ENCODE assay signal across 25 cellular contexts in the genomic region with DNA sequence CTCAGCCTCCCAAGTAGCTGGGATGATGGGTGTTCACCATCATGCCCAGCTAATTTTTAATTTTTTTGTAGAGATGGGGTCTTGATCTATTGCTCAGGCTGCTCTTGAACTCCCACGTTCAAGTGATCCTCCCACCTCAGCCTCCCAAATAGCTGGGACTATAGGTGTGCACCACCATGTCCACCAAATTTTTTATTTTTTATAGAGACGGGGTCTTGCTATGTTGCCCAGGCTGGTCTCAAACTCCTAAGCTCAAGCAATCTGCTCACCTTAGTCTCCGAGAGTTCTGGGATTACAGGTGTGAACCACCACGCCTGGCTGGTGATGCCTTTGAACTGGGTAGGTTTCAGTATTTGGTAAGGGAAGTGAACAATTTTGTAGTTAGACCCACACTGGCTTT. TPM values are rescaled to one million over a fixed set of nuclear protein-coding genes. Genes with fewer than 3 reads are reported as not detected.
DNase-seq lines count a peak whose midpoint lies in the region; ATAC-seq and TF ChIP-seq lines count a peak whose summit lies in the region.
"Had no signal": no experiment of that assay in that cellular context is flagged by ENCODE, and none has a peak within 500 bp of the region (broad histone marks: within the 10 kb centered on the region; RNA-seq: fewer than 3 reads in every experiment).

No MANE protein-coding gene starts in this region.

- H4K91ac ChIP-seq in mesenchymal stem cell (ENCODE audit: low read length) = no peak overlapping the region

- H3K27ac ChIP-seq in Peyer's patch (peak overlapping the region in 3 of 4 donors; percentile 63 to 95 (median 93)), colonic mucosa (peak overlapping the region; percentile 87), mesenchymal stem cell (ENCODE audit: low read length, poor library complexity, severe bottlenecking) (no peak overlapping the region), transverse colon (peak overlapping the region; percentile 86 to 91 (median 88)), brain microvascular endothelial cell (no peak overlapping the region)
- H3K27ac ChIP-seq: heart left ventricle, neutrophil, psoas muscle, sigmoid colon, testis had no signal

- H3K4me1 Mint-ChIP-seq in nephron progenitor cell = peaks cover 40% of the 10 kb centered on the region
- H3K4me1 Mint-ChIP-seq: activated T-helper 17 cell treated with anti-CD3 and anti-CD28 coated beads, Interleukin-2, amount 50 U/mL, for 72 hours; CD4-positive, CD25-positive, alpha-beta regulatory T cell; central memory CD8-positive, alpha-beta T cell; IgD-negative memory B cell had no signal

- WGBS in mesenchymal stem cell = 95% methylated on average over 4 of the region's 4 CpGs
- 67 to 89% methylated on average over 1 to 4 of the region's 4 CpGs for WGBS in transverse colon (ENCODE audit: low coverage in 1 of 2), 2 donors

- no peak for TF ChIP-seq EP300 in transverse colon (IDR thresholded peaks at IDR 0.05; ENCODE audit: low read depth)

- TF ChIP-seq CTCF in Peyer's patch (IDR thresholded peaks at IDR 0.05) = no peak
- no peak for TF ChIP-seq CTCF in colonic mucosa (IDR thresholded peaks at IDR 0.05)
- no peak for TF ChIP-seq CTCF in transverse colon (IDR thresholded peaks at IDR 0.05)
- no peak for TF ChIP-seq CTCF in nephron progenitor cell (IDR thresholded peaks at IDR 0.05)
- TF ChIP-seq CTCF in brain microvascular endothelial cell (IDR thresholded peaks at IDR 0.05; ENCODE audit: low read depth, low read length, missing control alignments) = no peak

- H3K18ac ChIP-seq in mesenchymal stem cell (ENCODE audit: low read depth in 1 of 2, low read length in 2 of 2) = peak overlapping the region in 1 of 2 experiments; percentile 55

- no peaks in the 10 kb centered on the region for H3K79me1 ChIP-seq in mesenchymal stem cell (replicated peaks; ENCODE audit: low read length, poor library complexity, severe bottlenecking)

- H3K4me3 Mint-ChIP-seq in nephron progenitor cell = no peak overlapping the region
- H3K4me3 Mint-ChIP-seq: activated T-helper 17 cell treated with anti-CD3 and anti-CD28 coated beads, Interleukin-2, amount 50 U/mL, for 72 hours; CD4-positive, CD25-positive, alpha-beta regulatory T cell; central memory CD8-positive, alpha-beta T cell; IgD-negative memory B cell; stimulated activated memory B cell treated with anti-CD40 and anti-IgM and Interleukin-4, amounts not matched to agents 10 μg/mL and 1 μg/mL and 100 μg/mL, for 72 hours had no signal

- peak overlapping the region; percentile 17 for H2AK5ac ChIP-seq in mesenchymal stem cell (ENCODE audit: low read length, severe bottlenecking)

- no peak overlapping the region for H3K4me2 ChIP-seq in mesenchymal stem cell (ENCODE audit: low read length, poor library complexity, severe bottlenecking)

- H3K36me3 Mint-ChIP-seq in nephron progenitor cell (ENCODE audit: low read depth) = no peaks in the 10 kb centered on the region
- H3K36me3 Mint-ChIP-seq: activated naive CD4-positive, alpha-beta T cell treated with anti-CD3 and anti-CD28 coated beads, Interleukin-2, amount 50 U/mL, for 72 hours; CD4-positive, CD25-positive, alpha-beta regulatory T cell; IgD-negative memory B cell; stimulated activated memory B cell treated with anti-CD40 and anti-IgM and Interleukin-4, amounts not matched to agents 10 μg/mL and 1 μg/mL and 100 μg/mL, for 72 hours had no signal

- no peak overlapping the region for H2BK120ac ChIP-seq in mesenchymal stem cell (ENCODE audit: low read depth, low read length)

- no peak overlapping the region for H3K23ac ChIP-seq in mesenchymal stem cell (ENCODE audit: low read length in 2 of 2)

- H3K27me3 Mint-ChIP-seq in nephron progenitor cell (ENCODE audit: low read depth, poor library complexity) = peaks cover 4% of the 10 kb centered on the region
- H3K27me3 Mint-ChIP-seq: IgD-negative memory B cell; stimulated activated memory B cell treated with anti-CD40 and anti-IgM and Interleukin-4, amounts not matched to agents 10 μg/mL and 1 μg/mL and 100 μg/mL, for 72 hours had no signal

- H3K9ac ChIP-seq in colonic mucosa (ENCODE audit: low read depth in 2 of 2, low read length in 2 of 2) (peak overlapping the region in 1 of 2 donors; percentile 5), mesenchymal stem cell (ENCODE audit: low read length) (no peak overlapping the region)

- DNase-seq in Peyer's patch (no peak), colonic mucosa (no peak), mesenchymal stem cell (no peak), transverse colon (no peak), nephron progenitor cell (no peak), brain microvascular endothelial cell (no peak)
- DNase-seq in activated CD4-positive, alpha-beta T cell treated with anti-CD3 and anti-CD28 coated beads for 1 hour = no peak
- DNase-seq: activated CD4-positive, alpha-beta T cell treated with anti-CD3 and anti-CD28 coated beads, Interleukin-2, amount 50 U/mL, for 48 hours; CD4-positive, CD25-positive, alpha-beta regulatory T cell; heart left ventricle; left cardiac atrium; NCI-H1092 treated with DMSO at 0.1 percent for 48 hours; NCI-H1930; psoas muscle; sigmoid colon; stimulated activated CD4-positive, alpha-beta T cell treated with anti-CD3 and anti-CD28 coated beads, Interleukin-4, amount 100 ng/mL, for 4 hours; testis had no signal

- H3K4me1 ChIP-seq in Peyer's patch (peaks cover 0 to 31% (median 1%) of the 10 kb centered on the region in 4 donors), colonic mucosa (peaks cover 3% of the 10 kb centered on the region), mesenchymal stem cell (ENCODE audit: control insufficient read depth, insufficient read depth, low read depth, low read length) (peaks cover 19% of the 10 kb centered on the region), transverse colon (peaks cover 4 to 46% (median 33%) of the 10 kb centered on the region in 4 donors)
- H3K4me1 ChIP-seq: heart left ventricle, psoas muscle had no signal

- H2BK15ac ChIP-seq in mesenchymal stem cell (ENCODE audit: low read depth, poor library complexity, severe bottlenecking) = no peak overlapping the region

- H3K4me3 ChIP-seq in Peyer's patch = no peak overlapping the region
- no peak overlapping the region for H3K4me3 ChIP-seq in colonic mucosa
- H3K4me3 ChIP-seq in mesenchymal stem cell (ENCODE audit: insufficient read depth in 1 of 2, low read depth in 1 of 2, low read length in 2 of 2) = no peak overlapping the region
- H3K4me3 ChIP-seq in transverse colon = peak overlapping the region in 1 of 4 donors; percentile 23
- no peak overlapping the region for H3K4me3 ChIP-seq in brain microvascular endothelial cell (ENCODE audit: low read depth, low read length)
- H3K4me3 ChIP-seq: heart left ventricle, psoas muscle, sigmoid colon, testis had no signal

- H3K36me3 ChIP-seq in Peyer's patch (no peaks in the 10 kb centered on the region), colonic mucosa (no peaks in the 10 kb centered on the region), mesenchymal stem cell (ENCODE audit: control insufficient read depth in 1 of 2, insufficient read depth in 2 of 2, low read depth in 1 of 2, low read length in 2 of 2) (no peaks in the 10 kb centered on the region), transverse colon (no peaks in the 10 kb centered on the region), brain microvascular endothelial cell (replicated peaks) (no peaks in the 10 kb centered on the region)
- H3K36me3 ChIP-seq: heart left ventricle, neutrophil, sigmoid colon, SJSA1 had no signal

- H3K14ac ChIP-seq in mesenchymal stem cell (ENCODE audit: low read length in 2 of 2) = no peak overlapping the region

- no peak overlapping the region for H3K27ac Mint-ChIP-seq in nephron progenitor cell
- H3K27ac Mint-ChIP-seq: activated naive CD4-positive, alpha-beta T cell treated with anti-CD3 and anti-CD28 coated beads, Interleukin-2, amount 50 U/mL, for 72 hours; activated T-helper 17 cell treated with anti-CD3 and anti-CD28 coated beads, Interleukin-2, amount 50 U/mL, for 72 hours; CD4-positive, CD25-positive, alpha-beta regulatory T cell; IgD-negative memory B cell; stimulated activated memory B cell treated with anti-CD40 and anti-IgM and Interleukin-4, amounts not matched to agents 10 μg/mL and 1 μg/mL and 100 μg/mL, for 72 hours had no signal

- H3K27me3 ChIP-seq in Peyer's patch (no peaks in the 10 kb centered on the region), colonic mucosa (no peaks in the 10 kb centered on the region), mesenchymal stem cell (ENCODE audit: control insufficient read depth in 1 of 2, insufficient read depth in 1 of 2, low read length in 2 of 2) (peaks cover 0 to 5% of the 10 kb centered on the region in 2 experiments), transverse colon (no peaks in the 10 kb centered on the region), brain microvascular endothelial cell (replicated peaks) (no peaks in the 10 kb centered on the region)
- H3K27me3 ChIP-seq: neutrophil, sigmoid colon, SJSA1, testis had no signal

- TF ChIP-seq POLR2A in Peyer's patch (IDR thresholded peaks at IDR 0.05) (no peak), transverse colon (IDR thresholded peaks at IDR 0.05) (no peak)

- H2BK5ac ChIP-seq in mesenchymal stem cell (ENCODE audit: low read depth, low read length, poor library complexity, severe bottlenecking) = no peak overlapping the region

- in situ Hi-C loops in transverse colon (cut with MboI; ENCODE audit: low pct_ligation_motif_present in 1 of 4, low pct_unique_long_range_greater_than_20kb in 1 of 4, low sequenced_read_pairs in 3 of 4) = no loop called here
- in situ Hi-C loops in brain microvascular endothelial cell (cut with HindIII; ENCODE audit: low pct_ligation_motif_present, low sequenced_read_pairs) = no loop called here

- ATAC-seq in GM19455 (IDR thresholded peaks at IDR 0.05; ENCODE audit: unreplicated experiment) = no peak
- ATAC-seq: activated T-helper 17 cell treated with anti-CD3 and anti-CD28 coated beads, Interleukin-2, amount 50 U/mL, for 72 hours; psoas muscle; stimulated activated memory B cell treated with anti-CD40 and anti-IgM and Interleukin-4, amounts not matched to agents 10 μg/mL and 1 μg/mL and 100 μg/mL, for 72 hours had no signal

- H3K9me3 ChIP-seq in Peyer's patch (no peaks in the 10 kb centered on the region), colonic mucosa (no peaks in the 10 kb centered on the region), mesenchymal stem cell (ENCODE audit: control insufficient read depth, low read length) (no peaks in the 10 kb centered on the region), transverse colon (no peaks in the 10 kb centered on the region)
- H3K9me3 ChIP-seq: heart left ventricle, neutrophil, psoas muscle, sigmoid colon, SJSA1, testis had no signal

- no peak overlapping the region for H4K8ac ChIP-seq in mesenchymal stem cell (ENCODE audit: low read length)

- H2BK12ac ChIP-seq in mesenchymal stem cell (ENCODE audit: low read length in 2 of 2) = peak overlapping the region in 1 of 2 experiments; percentile 67

- no peak overlapping the region for H3K4ac ChIP-seq in mesenchymal stem cell (ENCODE audit: low read depth in 1 of 2, low read length in 2 of 2)

- no peak overlapping the region for H2AFZ ChIP-seq in mesenchymal stem cell (ENCODE audit: low read depth, low read length)

- intact Hi-C loops in colonic mucosa (cut with DNase I) (no loop called here), transverse colon (cut with DNase I; ENCODE audit: low total_unique reads) (no loop called here)

- H3K9me3 Mint-ChIP-seq in nephron progenitor cell = no peaks in the 10 kb centered on the region
- H3K9me3 Mint-ChIP-seq: activated naive CD4-positive, alpha-beta T cell treated with anti-CD3 and anti-CD28 coated beads, Interleukin-2, amount 50 U/mL, for 72 hours; activated T-helper 17 cell treated with anti-CD3 and anti-CD28 coated beads, Interleukin-2, amount 50 U/mL, for 72 hours; CD4-positive, CD25-positive, alpha-beta regulatory T cell; central memory CD8-positive, alpha-beta T cell; stimulated activated memory B cell treated with anti-CD40 and anti-IgM and Interleukin-4, amounts not matched to agents 10 μg/mL and 1 μg/mL and 100 μg/mL, for 72 hours had no signal

RNA-seq across cellular contexts. Expression of a gene that starts 30.1 kb away (rescaled TPM):
- total RNA-seq in Peyer's patch (10 to 100 TPM in 3 of 4 donors, 1 to 10 TPM in 1; 6.6 to 36.9 (median 24.7) TPM), colonic mucosa (10 to 100 TPM; 51.0 to 75.7 TPM), transverse colon (10 to 100 TPM; 20.1 to 80.8 (median 36.8) TPM)
- polyA plus RNA-seq in mesenchymal stem cell (2013, experiment 1 of 2) = not detected
- polyA plus RNA-seq in mesenchymal stem cell (2013, experiment 2 of 2) = not detected
- total RNA-seq: activated naive CD4-positive, alpha-beta T cell treated with anti-CD3 and anti-CD28 coated beads, Interleukin-2, amount 50 U/mL, for 72 hours; psoas muscle; SJSA1 had no signal
- polyA plus RNA-seq: CD4-positive, CD25-positive, alpha-beta regulatory T cell had no signal

RNA-seq across cellular contexts. Expression of a gene that starts 43.9 kb away (rescaled TPM):
- total RNA-seq in Peyer's patch = 10 to 100 TPM; 13.7 to 78.4 (median 22.5) TPM
- total RNA-seq in colonic mucosa = 10 to 100 TPM; 13.9 to 25.1 TPM
- 7.4 TPM for polyA plus RNA-seq in mesenchymal stem cell (2013, experiment 1 of 2)
- 7.1 TPM for polyA plus RNA-seq in mesenchymal stem cell (2013, experiment 2 of 2)
- total RNA-seq in transverse colon = 10 to 100 TPM; 17.1 to 62.5 (median 19.6) TPM

Comparison
In these comparisons a context has a peak if more than half of its experiments do, and no peak if none do; other contexts are left out.
1. H3K27ac ChIP-seq: peak in Peyer's patch (3 of 4), colonic mucosa (single experiment) and transverse colon (4 of 4); none in mesenchymal stem cell (single experiment) and brain microvascular endothelial cell (single experiment).